ENCODE assay signal across 8 cellular contexts in the genomic region with DNA sequence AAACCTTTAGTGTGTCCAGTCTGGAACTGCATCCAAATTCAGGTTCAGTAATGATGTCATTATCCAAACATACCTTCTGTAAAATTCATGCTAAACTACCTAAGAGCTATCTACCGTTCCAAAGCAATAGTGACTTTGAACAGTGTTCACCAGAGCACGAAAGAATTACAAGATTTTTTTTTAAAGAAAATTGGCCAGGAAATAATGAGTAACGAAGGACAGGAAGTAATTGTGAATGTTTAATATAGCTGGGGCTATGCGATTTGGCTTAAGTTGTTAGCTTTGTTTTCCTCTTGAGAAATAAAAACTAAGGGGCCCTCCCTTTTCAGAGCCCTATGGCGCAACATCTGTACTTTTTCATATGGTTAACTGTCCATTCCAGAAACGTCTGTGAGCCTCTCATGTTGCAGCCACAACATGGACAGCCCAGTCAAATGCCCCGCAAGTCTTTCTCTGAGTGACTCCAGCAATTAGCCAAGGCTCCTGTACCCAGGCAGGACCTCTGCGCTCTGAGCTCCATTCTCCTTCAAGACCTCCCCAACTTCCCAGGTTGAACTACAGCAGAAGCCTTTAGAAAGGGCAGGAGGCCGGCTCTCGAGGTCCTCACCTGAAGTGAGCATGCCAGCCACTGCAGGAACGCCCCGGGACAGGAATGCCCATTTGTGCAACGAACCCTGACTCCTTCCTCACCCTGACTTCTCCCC. TPM values are rescaled to one million over a fixed set of nuclear protein-coding genes. Genes with fewer than 3 reads are reported as not detected.
A peak's percentile ranks its signal among the peaks of the same experiment; 100 is the strongest.
DNase-seq lines count a peak whose midpoint lies in the region; ATAC-seq, FAIRE-seq and TF ChIP-seq lines count a peak whose summit lies in the region.

No MANE protein-coding gene starts in this region.

- FAIRE-seq in H1 (lab: Jason Lieb, UNC) (no peak), GM12892 (lab: Jason Lieb, UNC) (no peak)

- TF ChIP-seq CTCF in GM06990 (IDR thresholded peaks at IDR 0.05; ENCODE audit: insufficient read depth, low read length, poor library complexity, severe bottlenecking) (no peak), Peyer's patch (IDR thresholded peaks at IDR 0.05) (peak in 1 of 6 experiments; percentile 7), H1 (IDR thresholded peaks at IDR 0.05; ENCODE audit: control extremely low read depth in 1 of 3, insufficient read depth in 1 of 3, low read depth in 1 of 3, low read length in 3 of 3) (no peak), mucosa of descending colon (IDR thresholded peaks at IDR 0.05) (no peak)

- POLR2A ChIA-PET in H1 (lab: Charles Lee; ENCODE audit: partially characterized antibody), result interaction anchor here (0.9 to 1.2 kb wide), 2 partner anchors 11 to 56 kb away, joined by 3 to 5 read pairs; no protein-coding TSS in a partner anchor

- H3K36me3 ChIP-seq in GM06990 (ENCODE audit: control insufficient read depth, insufficient read depth, low read length) (no peaks in the 10 kb centered on the region; the same call in 1 of the 2 replicates), Peyer's patch (no peaks in the 10 kb centered on the region), H1 (ENCODE audit: control insufficient read depth in 2 of 4, insufficient read depth in 4 of 4, low read length in 3 of 4) (no peaks in the 10 kb centered on the region), mucosa of descending colon (ENCODE audit: low read depth) (no peaks in the 10 kb centered on the region)

- H3K79me2 ChIP-seq in H1 (ENCODE audit: control insufficient read depth in 1 of 2, insufficient read depth in 2 of 2, low read length in 2 of 2), result no peaks in the 10 kb centered on the region; a peak in 1 of 4 replicates

- H3K14ac ChIP-seq in H1 (ENCODE audit: insufficient read length), result no peak overlapping the region

- H3K27me3 ChIP-seq in GM06990 (replicated peaks; ENCODE audit: control insufficient read depth, insufficient read depth, low read length) (no peaks in the 10 kb centered on the region), Peyer's patch (no peaks in the 10 kb centered on the region), H1 (replicated peaks in 1 of 4; ENCODE audit: control insufficient read depth in 3 of 4, extremely low read depth in 1 of 4, insufficient read depth in 3 of 4, low read length in 3 of 4) (peaks cover 0 to 13% (median 7%) of the 10 kb centered on the region in 4 experiments; a peak in 6 of 7 replicates)

- peak overlapping the region; percentile 95 for H3K4me3 ChIP-seq in GM06990 (replicated peaks; ENCODE audit: low read depth, low read length)
- H3K4me3 ChIP-seq in Peyer's patch, result peak overlapping the region; percentile 66 to 98 (median 85)
- peak overlapping the region; percentile 68 to 88 (median 87) for H3K4me3 ChIP-seq in H1 (ENCODE audit: extremely low read depth in 1 of 4, insufficient read depth in 2 of 4, low read depth in 3 of 4, low read length in 4 of 4)
- H3K4me3 ChIP-seq in mucosa of descending colon, result peak overlapping the region; percentile 92

- CTCF ChIA-PET in H1 (lab: Charles Lee; ENCODE audit: partially characterized antibody), result interaction anchor here (0.7 to 6.0 kb wide), 18 partner anchors 9 to 227 kb away, joined by 3 to 103 read pairs (median 4); no protein-coding TSS in a partner anchor

- no peak overlapping the region for H4K8ac ChIP-seq in H1 (ENCODE audit: extremely low read depth, insufficient read depth, low read length)

- H2BK120ac ChIP-seq in H1 (replicated peaks; ENCODE audit: low read depth, low read length), result no peak overlapping the region

- no peak overlapping the region for H2BK5ac ChIP-seq in H1 (ENCODE audit: low read depth, low read length)

- DNase-seq in GM06990 (ENCODE audit: extremely low read depth, insufficient read length), result no peak
- DNase-seq in Peyer's patch, result no peak
- DNase-seq in H1 (ENCODE audit: low read depth in 1 of 2, low spot score in 2 of 2), result no peak
- no peak for DNase-seq in mucosa of descending colon
- no peak for DNase-seq in KBM-7
- DNase-seq in GM12892 (ENCODE audit: insufficient read length), result no peak
- no peak for DNase-seq in COLO829 (ENCODE audit: low spot score)

- no peak overlapping the region for H4K91ac ChIP-seq in H1 (replicated peaks; ENCODE audit: insufficient read length, low read length)

- peak overlapping the region; percentile 42; the same call in 1 of the 2 replicates for H2BK12ac ChIP-seq in H1 (ENCODE audit: low read depth, low read length)

- peak overlapping the region; percentile 79 to 86 for H3K4me2 ChIP-seq in H1 (ENCODE audit: insufficient read depth in 1 of 2, low read depth in 2 of 2, low read length in 2 of 2)

- H2BK20ac ChIP-seq in H1 (ENCODE audit: low read length), result no peak overlapping the region

- no peak for TF ChIP-seq POLR2A in Peyer's patch (IDR thresholded peaks at IDR 0.05)
- TF ChIP-seq POLR2A in H1 (IDR thresholded peaks at IDR 0.05; ENCODE audit: control extremely low read depth in 1 of 2, low read depth in 2 of 2, low read length in 2 of 2), result 0 out of 3 replicates have a peak, but pooled peaks of 1 of the 2 experiments have one; percentile 39
- no peak for TF ChIP-seq POLR2A in GM12892 (IDR thresholded peaks at IDR 0.05; ENCODE audit: low read depth, low read length)

- intact Hi-C loops in mucosa of descending colon (cut with DNase I, micrococcal nuclease), result loop anchor here in 1 of 2 donors (5.0 kb wide), 1 partner anchor 53 kb away; no protein-coding TSS in a partner anchor

- H3K27ac ChIP-seq in Peyer's patch (peak overlapping the region; percentile 91 to 98 (median 95)), H1 (ENCODE audit: low read depth, low read length) (no peak overlapping the region)

- H3K23me2 ChIP-seq in H1 (ENCODE audit: low read depth, low read length), result peaks cover 7% of the 10 kb centered on the region; the same call in 1 of the 2 replicates

- 40% methylated on average over 13 of the region's 13 CpGs; no CpG with 5 or more reads in 1 of the 2 experiments for WGBS in H1 (ENCODE audit: extremely low coverage in 1 of 2, insufficient coverage in 1 of 2, insufficient read length in 1 of 2, insufficient replicate concordance in 2 of 2, low coverage in 1 of 2, low lambda C conversion rate in 2 of 2, missing lambda C conversion rate in 1 of 2), 2 experiments

- in situ Hi-C loops in KBM-7 (cut with MboI; ENCODE audit: low pct_unique_long_range_greater_than_20kb, low sequenced_read_pairs), result no loop called here

- no peak overlapping the region for H3K23ac ChIP-seq in H1 (ENCODE audit: insufficient read length)

- H3K79me1 ChIP-seq in H1 (ENCODE audit: low read depth, low read length), result no peaks in the 10 kb centered on the region

- peak; percentile 3 for ATAC-seq in HG02571 (IDR thresholded peaks at IDR 0.05; ENCODE audit: unreplicated experiment)
- ATAC-seq in mucosa of descending colon, result peak; percentile 48

- no peak for TF ChIP-seq EP300 in H1 (IDR thresholded peaks at IDR 0.05; ENCODE audit: borderline replicate concordance in 1 of 2, low read depth in 2 of 2, low read length in 2 of 2)

- H3K9me3 ChIP-seq in Peyer's patch (no peaks in the 10 kb centered on the region), H1 (ENCODE audit: insufficient read depth in 2 of 2, low read depth in 1 of 2, low read length in 1 of 2) (no peaks in the 10 kb centered on the region), mucosa of descending colon (no peaks in the 10 kb centered on the region)

- H2AFZ ChIP-seq in H1 (ENCODE audit: low read length), result peak overlapping the region; percentile 44

- H3K4me1 ChIP-seq in Peyer's patch, result peaks cover 0 to 34% (median 4%) of the 10 kb centered on the region in 4 donors
- peaks cover 0 to 9% (median 3%) of the 10 kb centered on the region in 4 experiments; a peak in 3 of 7 replicates for H3K4me1 ChIP-seq in H1 (replicated peaks in 1 of 4; ENCODE audit: control insufficient read depth in 3 of 4, insufficient read depth in 4 of 4, low read length in 3 of 4)
- H3K4me1 ChIP-seq in mucosa of descending colon (ENCODE audit: low read depth), result peaks cover 22% of the 10 kb centered on the region

- H2AK5ac ChIP-seq in H1 (ENCODE audit: low read depth, low read length), result no peak overlapping the region

- no peak for TF ChIP-seq RAD21 in H1 (IDR thresholded peaks at IDR 0.05 in 1 of 2, conservative IDR thresholded peaks at IDR 0.05 in 1 of 2; ENCODE audit: low read depth in 2 of 2, low read length in 2 of 2)

- no peak overlapping the region for H4K5ac ChIP-seq in H1 (ENCODE audit: insufficient read length, low read depth, low read length)

- H3K9ac ChIP-seq in H1 (replicated peaks in 1 of 4; ENCODE audit: extremely low read depth in 1 of 4, low read depth in 3 of 4, low read length in 3 of 4), result peak overlapping the region in 2 of 4 experiments; percentile 16 to 60; a peak in 1 of 7 replicates

- peak overlapping the region; percentile 1; the same call in 1 of the 2 replicates for H3K18ac ChIP-seq in H1 (ENCODE audit: extremely low read depth, low read length)

- no peaks in the 10 kb centered on the region for H4K20me1 ChIP-seq in H1 (replicated peaks in 1 of 2; ENCODE audit: control insufficient read depth in 1 of 2, insufficient read depth in 2 of 2, low read length in 2 of 2)

- no peak overlapping the region for H2BK15ac ChIP-seq in H1 (ENCODE audit: low read length)

- no peak overlapping the region for H3K56ac ChIP-seq in H1 (replicated peaks; ENCODE audit: insufficient read length, low read depth, low read length)

- H3K4ac ChIP-seq in H1 (replicated peaks; ENCODE audit: insufficient read length, low read depth, low read length), result no peak overlapping the region

RNA-seq across cellular contexts. Expression of gene FAS, which starts 0.6 kb away (rescaled TPM):
- total RNA-seq in Peyer's patch, result 10 to 100 TPM; 25.9 to 81.7 (median 29.2) TPM
- total RNA-seq in H1 (2021; fragmentation: NEBNext Ultra II Directional; extraction: Animal tissue kit (Norgen Biotek cat#: 25700)), result 4.0 and 5.4 TPM in 2 replicates
- polyA plus RNA-seq in H1 (2011; rRNA removed), result 3.7 and 6.7 TPM in 2 replicates
- 6.6 TPM for polyA plus RNA-seq in H1 (2011; cell fraction: cytosol; rRNA removed)
- polyA plus RNA-seq in H1 (2011; cell fraction: nucleus; rRNA removed), result 3.0 TPM
- 7.9 to 11.3 TPM (median 8.2 TPM) in 4 replicates for polyA plus RNA-seq in H1 (2012, experiment 1 of 2)
- 0.63 TPM for polyA plus RNA-seq in H1 (2012, experiment 2 of 2)
- 2.2 TPM for polyA plus RNA-seq in H1 (2013, experiment 1 of 2)
- 2.2 TPM for polyA plus RNA-seq in H1 (2013, experiment 2 of 2)
- polyA minus RNA-seq in H1 (2011; rRNA and poly(A)+ RNA removed), result 7.4 and 19.3 TPM in 2 replicates
- 6.8 TPM for polyA minus RNA-seq in H1 (2011; cell fraction: cytosol; rRNA and poly(A)+ RNA removed)
- polyA minus RNA-seq in H1 (2011; cell fraction: nucleus; rRNA and poly(A)+ RNA removed), result 11.1 TPM
- 10 to 100 TPM; 31.8 to 51.0 (median 50.8) TPM for total RNA-seq in mucosa of descending colon
- polyA plus RNA-seq in GM12892 (2012; ENCODE audit: missing spikeins), result 81.0 TPM

RNA-seq across cellular contexts. Expression of gene ACTA2, which starts 37.4 kb away (rescaled TPM):
- total RNA-seq in Peyer's patch (100 to 1,000 TPM in 3 of 4 donors, 10 to 100 TPM in 1; 83.5 to 342 (median 142) TPM), mucosa of descending colon (100 to 1,000 TPM in 2 of 3 donors, 10 to 100 TPM in 1; 80.6 to 920 (median 253) TPM)
- total RNA-seq in H1 (2021; fragmentation: NEBNext Ultra II Directional; extraction: Animal tissue kit (Norgen Biotek cat#: 25700)), result 2.0 and 3.5 TPM in 2 replicates
- 8.7 and 8.9 TPM in 2 replicates for polyA plus RNA-seq in H1 (2011; rRNA removed)
- 6.4 TPM for polyA plus RNA-seq in H1 (2011; cell fraction: cytosol; rRNA removed)
- polyA plus RNA-seq in H1 (2011; cell fraction: nucleus; rRNA removed), result 9.1 TPM
- 10.9 to 13.9 TPM (median 12.0 TPM) in 4 replicates for polyA plus RNA-seq in H1 (2012, experiment 1 of 2)
- polyA plus RNA-seq in H1 (2012, experiment 2 of 2), result 9.7 TPM
- 2.8 TPM for polyA plus RNA-seq in H1 (2013, experiment 1 of 2)
- 3.5 TPM for polyA plus RNA-seq in H1 (2013, experiment 2 of 2)
- polyA minus RNA-seq in H1 (2011; rRNA and poly(A)+ RNA removed), result 4.5 and 9.3 TPM in 2 replicates
- polyA minus RNA-seq in H1 (2011; cell fraction: cytosol; rRNA and poly(A)+ RNA removed), result 3.9 TPM
- polyA minus RNA-seq in H1 (2011; cell fraction: nucleus; rRNA and poly(A)+ RNA removed), result 8.9 TPM
- 36.7 TPM for polyA plus RNA-seq in GM12892 (2012; ENCODE audit: missing spikeins)

Comparison
In these comparisons a context has a peak if more than half of its experiments do, and no peak if none do; other contexts are left out.
1. RNA of gene ACTA2, which starts 37.4 kb away (total RNA-seq): 80.6 to 920 TPM in mucosa of descending colon and 83.5 to 342 TPM in Peyer's patch; 2.0 to 3.5 TPM in H1; every median in the first group is over 10 times any median in the second.
2. Peak in every context shown above with its lines, with median percentiles within 50 percentile points of each other: H3K4me3 ChIP-seq.